In genomic region chr13:78753457-78753856, GRCh38 we compare ENCODE assay signal across 21 cellular contexts.
A peak's percentile ranks its signal among the peaks of the same experiment; 100 is the strongest.
DNase-seq lines count a peak whose midpoint lies in the region; ATAC-seq and TF ChIP-seq lines count a peak whose summit lies in the region.
"Had no signal": no experiment of that assay in that cellular context is flagged by ENCODE, and none has a peak within 500 bp of the region (broad histone marks: within the 10 kb centered on the region; RNA-seq: fewer than 3 reads in every experiment).

No MANE protein-coding gene starts in this region.

- no peaks in the 10 kb centered on the region for H3K9me3 ChIP-seq in iPS-20b (ENCODE audit: insufficient read depth, low read depth, low read length)
- no peaks in the 10 kb centered on the region for H3K9me3 ChIP-seq in osteoblast (ENCODE audit: low read depth, low read length)
- H3K9me3 ChIP-seq in H9 (ENCODE audit: control insufficient read depth, low read depth, low read length): no peaks in the 10 kb centered on the region
- H3K9me3 ChIP-seq: A549; BE2C; BLaER1 treated with 17β-estradiol and CSF1 and Interleukin-3, amounts not matched to agents 10 nM and 100 nM had no signal

- no peak overlapping the region for H3K4me3 ChIP-seq in iPS-20b (ENCODE audit: low read length)
- no peak overlapping the region for H3K4me3 ChIP-seq in osteoblast (ENCODE audit: insufficient read depth, low read length)
- H3K4me3 ChIP-seq: A549; BLaER1 treated with 17β-estradiol and CSF1 and Interleukin-3, amounts not matched to agents 10 nM and 100 nM; GM23248 had no signal

- H3K27ac ChIP-seq in iPS-20b (ENCODE audit: low read length) (peak overlapping the region; percentile 8), osteoblast (ENCODE audit: low read depth, low read length) (no peak overlapping the region), H9 (ENCODE audit: insufficient read length, low read depth, low read length) (no peak overlapping the region)
- H3K27ac ChIP-seq: A549; BLaER1 treated with 17β-estradiol and CSF1 and Interleukin-3, amounts not matched to agents 10 nM and 100 nM; GM23248 had no signal

- H3K4me1 ChIP-seq in iPS-20b (ENCODE audit: insufficient read depth, low read length) (peaks cover 12% of the 10 kb centered on the region), osteoblast (ENCODE audit: insufficient read depth, low read length) (no peaks in the 10 kb centered on the region), H9 (ENCODE audit: insufficient read depth, low read length) (no peaks in the 10 kb centered on the region; the same call in 1 of the 2 replicates)
- H3K4me1 ChIP-seq: A549; BE2C; BLaER1 treated with 17β-estradiol and CSF1 and Interleukin-3, amounts not matched to agents 10 nM and 100 nM had no signal

- WGBS in H9 (ENCODE audit: extremely low coverage, insufficient read length, low lambda C conversion rate): no CpG with 5 or more reads among the region's 2 CpGs

- H2AK5ac ChIP-seq in H9 (ENCODE audit: insufficient read length, low read length): no peak overlapping the region

- peaks cover 8% of the 10 kb centered on the region for H3K27me3 Mint-ChIP-seq in activated CD4-positive, alpha-beta memory T cell treated with anti-CD3 and anti-CD28 coated beads for 36 hours
- peaks cover 5% of the 10 kb centered on the region for H3K27me3 Mint-ChIP-seq in activated CD4-positive, alpha-beta memory T cell treated with anti-CD3 and anti-CD28 coated beads, Interleukin-2, amount 10 ng/mL, durations not matched to agents 7 days and 5 days
- peaks cover 4% of the 10 kb centered on the region; the same call in 1 of the 2 replicates for H3K27me3 Mint-ChIP-seq in H9 (ENCODE audit: low read depth)

- no peak overlapping the region for H2BK12ac ChIP-seq in H9 (ENCODE audit: insufficient read length, low read depth, low read length)

- no peaks in the 10 kb centered on the region for H3K79me1 ChIP-seq in H9 (ENCODE audit: insufficient read depth, low read depth, low read length, poor library complexity, severe bottlenecking)

- no peak overlapping the region for H3K4me3 Mint-ChIP-seq in activated CD4-positive, alpha-beta memory T cell treated with anti-CD3 and anti-CD28 coated beads for 36 hours
- no peak overlapping the region for H3K4me3 Mint-ChIP-seq in activated CD4-positive, alpha-beta memory T cell treated with anti-CD3 and anti-CD28 coated beads, Interleukin-2, amount 10 ng/mL, durations not matched to agents 7 days and 5 days
- no peak overlapping the region for H3K4me3 Mint-ChIP-seq in H9
- H3K4me3 Mint-ChIP-seq: CD4-positive, alpha-beta memory T cell had no signal

- no peaks in the 10 kb centered on the region for H3K36me3 Mint-ChIP-seq in activated CD4-positive, alpha-beta memory T cell treated with anti-CD3 and anti-CD28 coated beads for 36 hours
- no peaks in the 10 kb centered on the region for H3K36me3 Mint-ChIP-seq in activated CD4-positive, alpha-beta memory T cell treated with anti-CD3 and anti-CD28 coated beads, Interleukin-2, amount 10 ng/mL, durations not matched to agents 7 days and 5 days (ENCODE audit: low read depth)
- 0 out of 7 replicates have a peak, but pooled peaks cover 0 to 1% (median 0%) of the 10 kb centered on the region in 3 experiments for H3K36me3 Mint-ChIP-seq in H9 (ENCODE audit: insufficient read depth in 1 of 3, low read depth in 3 of 3)
- H3K36me3 Mint-ChIP-seq: CD4-positive, alpha-beta memory T cell had no signal

- H3K9ac ChIP-seq in iPS-20b (ENCODE audit: low read depth, low read length) (no peak overlapping the region), H9 (ENCODE audit: extremely low read depth, insufficient read length, low read length) (no peak overlapping the region)
- H3K9ac ChIP-seq: BLaER1 treated with 17β-estradiol and CSF1 and Interleukin-3, amounts not matched to agents 10 nM and 100 nM; GM23248 had no signal

- H2BK15ac ChIP-seq in H9 (ENCODE audit: low read depth, low read length): no peak overlapping the region

- H2AFZ ChIP-seq in osteoblast (ENCODE audit: low read length) (no peak overlapping the region), H9 (ENCODE audit: low read length) (no peak overlapping the region)
- H2AFZ ChIP-seq: GM23248 had no signal

- H3K56ac ChIP-seq in H9 (ENCODE audit: insufficient read length, low read depth, low read length): no peak overlapping the region

- H2BK5ac ChIP-seq in H9 (ENCODE audit: insufficient read length, low read length): no peak overlapping the region

- DNase-seq in activated CD4-positive, alpha-beta memory T cell treated with anti-CD3 and anti-CD28 coated beads for 36 hours: no peak
- no peak for DNase-seq in activated CD4-positive, alpha-beta memory T cell treated with anti-CD3 and anti-CD28 coated beads, Interleukin-2, amount 10 ng/mL, durations not matched to agents 7 days and 5 days
- DNase-seq in osteoblast (ENCODE audit: insufficient read length, low spot score, missing footprints): peak; percentile 49
- no peak for DNase-seq in H9
- DNase-seq: 8988T; ACHN; AML-193; BE2C; Calu3; CD4-positive, alpha-beta memory T cell; COR-L47; DMS53; DMS79 treated with DMSO at 0.1 percent for 48 hours; GF-D8; GM23248; HCEC 1CT had no signal

- H2BK20ac ChIP-seq in H9 (ENCODE audit: low read depth, low read length, poor library complexity, severe bottlenecking): no peak overlapping the region

- no peak overlapping the region for H2BK120ac ChIP-seq in H9 (ENCODE audit: low read depth, low read length, poor library complexity, severe bottlenecking)

- TF ChIP-seq CTCF in osteoblast (IDR thresholded peaks at IDR 0.05; ENCODE audit: extremely low read depth, low read depth, low read length) (no peak), H9 (conservative IDR thresholded peaks at IDR 0.05) (no peak)

- peak overlapping the region; percentile 34 for H3K27ac Mint-ChIP-seq in activated CD4-positive, alpha-beta memory T cell treated with anti-CD3 and anti-CD28 coated beads for 36 hours
- H3K27ac Mint-ChIP-seq in activated CD4-positive, alpha-beta memory T cell treated with anti-CD3 and anti-CD28 coated beads, Interleukin-2, amount 10 ng/mL, durations not matched to agents 7 days and 5 days: no peak overlapping the region
- no peak overlapping the region for H3K27ac Mint-ChIP-seq in H9
- H3K27ac Mint-ChIP-seq: CD4-positive, alpha-beta memory T cell had no signal

- no peak overlapping the region for H3T11ph ChIP-seq in H9 (ENCODE audit: low read length)

- H3K14ac ChIP-seq in H9 (ENCODE audit: insufficient read depth, low read length): no peak overlapping the region

- POLR2A ChIA-PET in activated CD4-positive, alpha-beta memory T cell treated with anti-CD3 and anti-CD28 coated beads for 36 hours (lab: Charles Lee): no interaction called here
- POLR2A ChIA-PET in activated CD4-positive, alpha-beta memory T cell treated with anti-CD3 and anti-CD28 coated beads, Interleukin-2, amount 10 ng/mL, durations not matched to agents 7 days and 5 days (lab: Charles Lee): no interaction called here

- no peak overlapping the region for H4K91ac ChIP-seq in H9 (ENCODE audit: insufficient read length, low read depth, low read length)

- no peaks in the 10 kb centered on the region for H3K23me2 ChIP-seq in H9 (ENCODE audit: insufficient read length, low read depth, low read length, poor library complexity, severe bottlenecking)

- H3K4me1 Mint-ChIP-seq in activated CD4-positive, alpha-beta memory T cell treated with anti-CD3 and anti-CD28 coated beads for 36 hours (ENCODE audit: low read depth): no peaks in the 10 kb centered on the region
- H3K4me1 Mint-ChIP-seq in activated CD4-positive, alpha-beta memory T cell treated with anti-CD3 and anti-CD28 coated beads, Interleukin-2, amount 10 ng/mL, durations not matched to agents 7 days and 5 days: no peaks in the 10 kb centered on the region
- peaks cover 13 to 14% of the 10 kb centered on the region in 2 experiments for H3K4me1 Mint-ChIP-seq in H9
- H3K4me1 Mint-ChIP-seq: CD4-positive, alpha-beta memory T cell had no signal

- no peak overlapping the region for H3K18ac ChIP-seq in H9 (ENCODE audit: insufficient read length, low read depth, low read length)

- H3K79me2 ChIP-seq in osteoblast (ENCODE audit: insufficient read depth, low read length) (no peaks in the 10 kb centered on the region), H9 (ENCODE audit: insufficient read depth, low read length) (no peaks in the 10 kb centered on the region)

- no peaks in the 10 kb centered on the region for H3K36me3 ChIP-seq in iPS-20b (ENCODE audit: insufficient read depth, low read depth, low read length)
- no peaks in the 10 kb centered on the region for H3K36me3 ChIP-seq in osteoblast (ENCODE audit: insufficient read depth, low read length)
- H3K36me3 ChIP-seq: BE2C; BLaER1 treated with 17β-estradiol and CSF1 and Interleukin-3, amounts not matched to agents 10 nM and 100 nM had no signal

- CTCF ChIA-PET in activated CD4-positive, alpha-beta memory T cell treated with anti-CD3 and anti-CD28 coated beads for 36 hours (lab: Charles Lee): no interaction called here
- CTCF ChIA-PET in activated CD4-positive, alpha-beta memory T cell treated with anti-CD3 and anti-CD28 coated beads, Interleukin-2, amount 10 ng/mL, durations not matched to agents 7 days and 5 days (lab: Charles Lee): no interaction called here

- intact Hi-C loops in activated CD4-positive, alpha-beta memory T cell treated with anti-CD3 and anti-CD28 coated beads for 36 hours (cut with micrococcal nuclease): no loop called here

- no peak overlapping the region for H4K8ac ChIP-seq in H9 (replicated peaks; ENCODE audit: insufficient read length, low read depth, low read length)

- no peak overlapping the region for H3K4ac ChIP-seq in H9 (ENCODE audit: low read depth, low read length)

- H3K9me3 Mint-ChIP-seq in activated CD4-positive, alpha-beta memory T cell treated with anti-CD3 and anti-CD28 coated beads for 36 hours: no peaks in the 10 kb centered on the region
- no peaks in the 10 kb centered on the region for H3K9me3 Mint-ChIP-seq in activated CD4-positive, alpha-beta memory T cell treated with anti-CD3 and anti-CD28 coated beads, Interleukin-2, amount 10 ng/mL, durations not matched to agents 7 days and 5 days
- H3K9me3 Mint-ChIP-seq in H9: no peaks in the 10 kb centered on the region
- H3K9me3 Mint-ChIP-seq: CD4-positive, alpha-beta memory T cell had no signal

- H3K4me2 ChIP-seq in osteoblast (ENCODE audit: insufficient read depth, low read length): no peak overlapping the region
- H3K4me2 ChIP-seq in H9 (ENCODE audit: insufficient read depth, insufficient read length, low read length): no peak overlapping the region
- H3K4me2 ChIP-seq: A549; BLaER1 treated with 17β-estradiol and CSF1 and Interleukin-3, amounts not matched to agents 10 nM and 100 nM had no signal

- no peaks in the 10 kb centered on the region for H4K20me1 ChIP-seq in osteoblast (ENCODE audit: insufficient read depth, low read length)
- no peaks in the 10 kb centered on the region for H4K20me1 ChIP-seq in H9 (ENCODE audit: control insufficient read depth, insufficient read depth, insufficient read length)
- H4K20me1 ChIP-seq: BLaER1 treated with 17β-estradiol and CSF1 and Interleukin-3, amounts not matched to agents 10 nM and 100 nM had no signal

- H3K27me3 ChIP-seq in iPS-20b (ENCODE audit: insufficient read depth, low read length) (no peaks in the 10 kb centered on the region), osteoblast (ENCODE audit: insufficient read depth, low read length) (no peaks in the 10 kb centered on the region), H9 (ENCODE audit: insufficient read depth, low read length) (no peaks in the 10 kb centered on the region)
- H3K27me3 ChIP-seq: BLaER1 treated with 17β-estradiol and CSF1 and Interleukin-3, amounts not matched to agents 10 nM and 100 nM had no signal

- no peak for ATAC-seq in GM18520 (IDR thresholded peaks at IDR 0.05; ENCODE audit: unreplicated experiment)
- ATAC-seq in HG02885 (IDR thresholded peaks at IDR 0.05; ENCODE audit: poor library complexity, unreplicated experiment): no peak
- ATAC-seq: A549 had no signal

- no peak overlapping the region for H3K23ac ChIP-seq in H9 (ENCODE audit: insufficient read length, low read depth, low read length)

- no peak overlapping the region for H4K5ac ChIP-seq in H9 (ENCODE audit: insufficient read length, low read depth, low read length)
